ENCODE assay signal across 27 cellular contexts in genomic region chr4:1060121-1060520, GRCh38. TPM values are rescaled to one million over a fixed set of nuclear protein-coding genes. Genes with fewer than 3 reads are reported as not detected.
"Had no signal": no experiment of that assay in that cellular context is flagged by ENCODE, and none has a peak within 500 bp of the region (broad histone marks: within the 10 kb centered on the region; RNA-seq: fewer than 3 reads in every experiment).

No MANE protein-coding gene starts in this region.

- H3K4me3 ChIP-seq: cardiac muscle cell, SK-N-MC had no signal

- DNase-seq: activated CD4-positive, alpha-beta memory T cell treated with anti-CD3 and anti-CD28 coated beads, Interleukin-2, amount 10 ng/mL, durations not matched to agents 7 days and 5 days; activated CD4-positive, alpha-beta T cell treated with anti-CD3 and anti-CD28 coated beads, Interleukin-2, amount 50 U/mL, for 1 hour; activated CD4-positive, CD25-positive, alpha-beta regulatory T cell; activated CD8-positive, alpha-beta memory T cell treated with anti-CD3 and anti-CD28 coated beads, Interleukin-2, amount 50 U/mL, for 48 hours; activated naive CD4-positive, alpha-beta T cell treated with Interleukin-2 at 50 U/mL for 16 hours; activated naive CD8-positive, alpha-beta T cell treated with anti-CD3 and anti-CD28 coated beads for 36 hours; activated T-cell treated with anti-CD3 and anti-CD28 coated beads, Interleukin-2, amount 50 U/mL, for 1 hour; brain microvascular endothelial cell; KG1; NCI-H1092; NCI-H1417; NCI-H1694; NCI-H2029; NCI-H2107; NCI-H2171 treated with DMSO at 0.1 percent for 48 hours; NCI-H226; NCI-H526; NCI-H774; T-cell; T-helper 2 cell; T1000 had no signal

- H3K9me3 Mint-ChIP-seq: activated CD4-positive, alpha-beta memory T cell treated with anti-CD3 and anti-CD28 coated beads, Interleukin-2, amount 10 ng/mL, durations not matched to agents 7 days and 5 days had no signal

- H3K36me3 ChIP-seq: brain microvascular endothelial cell, cardiac muscle cell had no signal

- H3K4me3 Mint-ChIP-seq: activated CD4-positive, alpha-beta memory T cell treated with anti-CD3 and anti-CD28 coated beads, Interleukin-2, amount 10 ng/mL, durations not matched to agents 7 days and 5 days; activated naive CD8-positive, alpha-beta T cell treated with anti-CD3 and anti-CD28 coated beads for 36 hours; IgD-negative memory B cell; T-cell had no signal

- ATAC-seq: T-cell had no signal

- H3K36me3 Mint-ChIP-seq: T-cell had no signal

- H3K27ac Mint-ChIP-seq: activated CD4-positive, alpha-beta memory T cell treated with anti-CD3 and anti-CD28 coated beads, Interleukin-2, amount 10 ng/mL, durations not matched to agents 7 days and 5 days; activated naive CD8-positive, alpha-beta T cell treated with anti-CD3 and anti-CD28 coated beads for 36 hours; IgD-negative memory B cell; T-cell had no signal

RNA-seq across cellular contexts. Expression of gene RNF212, which starts 53.2 kb away (rescaled TPM):
- total RNA-seq: MCF 10A, OCI-LY7, RPMI7951 had no signal
